In genomic region chr1:206794294-206794908, GRCh38 we compare ENCODE assay signal across 15 cellular contexts. TPM values are rescaled to one million over a fixed set of nuclear protein-coding genes. Genes with fewer than 3 reads are reported as not detected.
DNase-seq lines count a peak whose midpoint lies in the region; ATAC-seq lines count a peak whose summit lies in the region.
"Had no signal": no experiment of that assay in that cellular context is flagged by ENCODE, and none has a peak within 500 bp of the region (broad histone marks: within the 10 kb centered on the region; RNA-seq: fewer than 3 reads in every experiment).

No MANE protein-coding gene starts in this region.

- H3K27me3 ChIP-seq in naive thymus-derived CD4-positive, alpha-beta T cell (ENCODE audit: control insufficient read depth in 2 of 2, insufficient read depth in 2 of 2, low read length in 2 of 2) = no peaks in the 10 kb centered on the region
- H3K27me3 ChIP-seq: uterus had no signal

- intact Hi-C loops in naive thymus-derived CD4-positive, alpha-beta T cell (cut with micrococcal nuclease) = no loop called here

- POLR2A ChIA-PET in naive thymus-derived CD4-positive, alpha-beta T cell (lab: Charles Lee) = interaction anchor here (0.7 to 2.6 kb wide), 6 partner anchors 9 to 56 kb away, joined by 3 to 14 read pairs (median 4); partner anchors contain the start of gene IL10

- H3K36me3 ChIP-seq in naive thymus-derived CD4-positive, alpha-beta T cell (ENCODE audit: control insufficient read depth in 2 of 3, insufficient read depth in 3 of 3, low read length in 3 of 3) = no peaks in the 10 kb centered on the region
- H3K36me3 ChIP-seq: uterus had no signal

- peaks cover 43% of the 10 kb centered on the region for H3K4me1 Mint-ChIP-seq in activated naive CD4-positive, alpha-beta T cell treated with anti-CD3 and anti-CD28 coated beads, Interleukin-2, amount 10 ng/mL, durations not matched to agents 7 days and 5 days
- H3K4me1 Mint-ChIP-seq in naive thymus-derived CD4-positive, alpha-beta T cell = peaks cover 22 to 66% (median 54%) of the 10 kb centered on the region in 7 donors
- peaks cover 74 to 82% of the 10 kb centered on the region in 2 donors for H3K4me1 Mint-ChIP-seq in stimulated activated naive B cell treated with anti-CD40 and anti-IgM and Interleukin-4, amounts not matched to agents 10 μg/mL and 1 μg/mL and 100 μg/mL, for 72 hours

- peaks cover 26 to 32% of the 10 kb centered on the region in 2 donors for H3K4me1 ChIP-seq in naive thymus-derived CD4-positive, alpha-beta T cell (ENCODE audit: control insufficient read depth in 2 of 2, insufficient read depth in 2 of 2, low read length in 2 of 2)
- H3K4me1 ChIP-seq: parathyroid adenoma, uterus had no signal

- no peaks in the 10 kb centered on the region for H3K36me3 Mint-ChIP-seq in activated naive CD4-positive, alpha-beta T cell treated with anti-CD3 and anti-CD28 coated beads, Interleukin-2, amount 10 ng/mL, durations not matched to agents 7 days and 5 days
- peaks cover 0 to 5% (median 0%) of the 10 kb centered on the region in 5 donors for H3K36me3 Mint-ChIP-seq in naive thymus-derived CD4-positive, alpha-beta T cell
- H3K36me3 Mint-ChIP-seq in stimulated activated naive B cell treated with anti-CD40 and anti-IgM and Interleukin-4, amounts not matched to agents 10 μg/mL and 1 μg/mL and 100 μg/mL, for 72 hours = peaks cover 0 to 3% of the 10 kb centered on the region in 2 donors

- no peak overlapping the region for H3K27ac ChIP-seq in naive thymus-derived CD4-positive, alpha-beta T cell (ENCODE audit: low read depth, low read length)
- H3K27ac ChIP-seq: parathyroid adenoma, uterus had no signal

- H3K4me3 ChIP-seq in naive thymus-derived CD4-positive, alpha-beta T cell (ENCODE audit: low read length) = no peak overlapping the region
- H3K4me3 ChIP-seq: uterus had no signal

- DNase-seq in activated naive CD4-positive, alpha-beta T cell treated with Interleukin-2 at 50 U/mL for 16 hours = peak; percentile 72
- no peak for DNase-seq in activated naive CD4-positive, alpha-beta T cell treated with anti-CD3 and anti-CD28 coated beads, Interleukin-2, amount 10 ng/mL, durations not matched to agents 7 days and 5 days
- DNase-seq in activated T-cell treated with anti-CD3 and anti-CD28 coated beads, Interleukin-2, amount 50 U/mL, for 48 hours = peak; percentile 70
- DNase-seq in naive thymus-derived CD4-positive, alpha-beta T cell = no peak
- peak; percentile 63 for DNase-seq in stimulated activated naive B cell treated with anti-CD40 and anti-IgM and Interleukin-4, amounts not matched to agents 10 μg/mL and 1 μg/mL and 100 μg/mL, for 72 hours
- no peak for DNase-seq in OCI-M1 (lab: John Stamatoyannopoulos, UW)
- DNase-seq in T1000 (lab: John Stamatoyannopoulos, UW) = no peak
- DNase-seq in DMS79 treated with DMSO at 0.1 percent for 48 hours (lab: John Stamatoyannopoulos, UW) = no peak
- DNase-seq: hypothalamus, NCI-H510A, small intestine, uterus had no signal

- H3K9me3 ChIP-seq in naive thymus-derived CD4-positive, alpha-beta T cell (ENCODE audit: control insufficient read depth in 2 of 3, low read length in 3 of 3) = no peaks in the 10 kb centered on the region
- H3K9me3 ChIP-seq: uterus had no signal

- H3K4me3 Mint-ChIP-seq in activated naive CD4-positive, alpha-beta T cell treated with anti-CD3 and anti-CD28 coated beads, Interleukin-2, amount 10 ng/mL, durations not matched to agents 7 days and 5 days = no peak overlapping the region
- peak overlapping the region in 4 of 10 donors; percentile 1 to 44 (median 36) for H3K4me3 Mint-ChIP-seq in naive thymus-derived CD4-positive, alpha-beta T cell
- H3K4me3 Mint-ChIP-seq in stimulated activated naive B cell treated with anti-CD40 and anti-IgM and Interleukin-4, amounts not matched to agents 10 μg/mL and 1 μg/mL and 100 μg/mL, for 72 hours = peak overlapping the region; percentile 66

- CTCF ChIA-PET in activated naive CD4-positive, alpha-beta T cell treated with anti-CD3 and anti-CD28 coated beads, Interleukin-2, amount 10 ng/mL, durations not matched to agents 7 days and 5 days (lab: Charles Lee) = interaction anchor here (1.3 to 2.1 kb wide), 7 partner anchors 8 to 123 kb away, joined by 3 to 8 read pairs (median 4); no protein-coding TSS in a partner anchor
- CTCF ChIA-PET in naive thymus-derived CD4-positive, alpha-beta T cell (lab: Charles Lee) = interaction anchor here (0.6 to 1.6 kb wide), 4 partner anchors 9 to 60 kb away, joined by 3 to 6 read pairs (median 4); no protein-coding TSS in a partner anchor

- ATAC-seq in naive thymus-derived CD4-positive, alpha-beta T cell = peak; percentile 33
- ATAC-seq in stimulated activated naive B cell treated with anti-CD40 and anti-IgM and Interleukin-4, amounts not matched to agents 10 μg/mL and 1 μg/mL and 100 μg/mL, for 72 hours (replicated peaks) = peak; percentile 38 to 58
- ATAC-seq: SK-N-SH treated with all-trans-retinoic acid at 6 μM for 48 hours had no signal

- H3K27me3 Mint-ChIP-seq in activated naive CD4-positive, alpha-beta T cell treated with anti-CD3 and anti-CD28 coated beads, Interleukin-2, amount 10 ng/mL, durations not matched to agents 7 days and 5 days = peaks cover 89% of the 10 kb centered on the region
- H3K27me3 Mint-ChIP-seq in naive thymus-derived CD4-positive, alpha-beta T cell = peaks cover 0 to 50% (median 0%) of the 10 kb centered on the region in 5 donors
- no peaks in the 10 kb centered on the region for H3K27me3 Mint-ChIP-seq in stimulated activated naive B cell treated with anti-CD40 and anti-IgM and Interleukin-4, amounts not matched to agents 10 μg/mL and 1 μg/mL and 100 μg/mL, for 72 hours

- H3K27ac Mint-ChIP-seq in activated naive CD4-positive, alpha-beta T cell treated with anti-CD3 and anti-CD28 coated beads, Interleukin-2, amount 10 ng/mL, durations not matched to agents 7 days and 5 days = no peak overlapping the region
- peak overlapping the region in 6 of 9 donors; percentile 4 to 86 (median 62) for H3K27ac Mint-ChIP-seq in naive thymus-derived CD4-positive, alpha-beta T cell
- peak overlapping the region; percentile 98 for H3K27ac Mint-ChIP-seq in stimulated activated naive B cell treated with anti-CD40 and anti-IgM and Interleukin-4, amounts not matched to agents 10 μg/mL and 1 μg/mL and 100 μg/mL, for 72 hours

- peaks cover 3% of the 10 kb centered on the region for H3K9me3 Mint-ChIP-seq in activated naive CD4-positive, alpha-beta T cell treated with anti-CD3 and anti-CD28 coated beads, Interleukin-2, amount 10 ng/mL, durations not matched to agents 7 days and 5 days
- H3K9me3 Mint-ChIP-seq in naive thymus-derived CD4-positive, alpha-beta T cell = no peaks in the 10 kb centered on the region
- peaks cover 0 to 1% of the 10 kb centered on the region in 2 donors for H3K9me3 Mint-ChIP-seq in stimulated activated naive B cell treated with anti-CD40 and anti-IgM and Interleukin-4, amounts not matched to agents 10 μg/mL and 1 μg/mL and 100 μg/mL, for 72 hours

RNA-seq across cellular contexts. Expression of gene IL10, which starts 22.1 kb away (rescaled TPM):
- 1 to 10 TPM in 2 of 5 experiments, under 1 TPM in 2, not detected in 1; 0.19 to 2.7 (median 0.69) TPM for total RNA-seq in naive thymus-derived CD4-positive, alpha-beta T cell
- not detected for polyA plus RNA-seq in naive thymus-derived CD4-positive, alpha-beta T cell
- total RNA-seq: fibroblast of lung had no signal
- polyA plus RNA-seq: fibroblast of lung had no signal

RNA-seq across cellular contexts. Expression of gene IL19, which starts 23.8 kb away (rescaled TPM):
- not detected for total RNA-seq in naive thymus-derived CD4-positive, alpha-beta T cell
- polyA plus RNA-seq in naive thymus-derived CD4-positive, alpha-beta T cell = not detected
- total RNA-seq: fibroblast of lung had no signal
- polyA plus RNA-seq: fibroblast of lung, small intestine had no signal

Comparison
In these comparisons a context has a peak if more than half of its experiments do, and no peak if none do; other contexts are left out.
1. DNase-seq: peak in activated naive CD4-positive, alpha-beta T cell treated with Interleukin-2 at 50 U/mL for 16 hours (single experiment), activated T-cell treated with anti-CD3 and anti-CD28 coated beads, Interleukin-2, amount 50 U/mL, for 48 hours (2 of 2) and stimulated activated naive B cell treated with anti-CD40 and anti-IgM and Interleukin-4, amounts not matched to agents 10 μg/mL and 1 μg/mL and 100 μg/mL, for 72 hours (single experiment); none in activated naive CD4-positive, alpha-beta T cell treated with anti-CD3 and anti-CD28 coated beads, Interleukin-2, amount 10 ng/mL, durations not matched to agents 7 days and 5 days (single experiment), naive thymus-derived CD4-positive, alpha-beta T cell (0 of 9), OCI-M1 (single experiment), T1000 (single experiment) and DMS79 treated with DMSO at 0.1 percent for 48 hours (single experiment).